In genomic region chr15:67175643-67176071, GRCh38 we compare ENCODE assay signal across 1 cellular context.
TF ChIP-seq lines count a peak whose summit lies in the region.

No MANE protein-coding gene starts in this region.

TF ChIP-seq in GM12878, 131 proteins besides CTCF, POLR2A, EP300 and RAD21 (continued from another document):
- TF ChIP-seq REST (IDR thresholded peaks at IDR 0.05; ENCODE audit: low read depth, low read length) = no peak
- 0 out of 2 replicates have a peak, but pooled peaks have one; percentile 40 for TF ChIP-seq TCF12 (IDR thresholded peaks at IDR 0.05; ENCODE audit: low read depth, low read length)
- TF ChIP-seq POLR2AphosphoS5 (IDR thresholded peaks at IDR 0.05; ENCODE audit: low read length) = no peak
- TF ChIP-seq CREB1 (IDR thresholded peaks at IDR 0.05; ENCODE audit: low read depth) = peak; percentile 44; the same call in 1 of the 2 replicates
- TF ChIP-seq PRDM15 (CRISPR knock-in tag; IDR thresholded peaks at IDR 0.05) = no peak
- peak; percentile 49; the same call in 1 of the 2 replicates for TF ChIP-seq CREM (IDR thresholded peaks at IDR 0.05; ENCODE audit: low read depth)
- peak; percentile 62 for TF ChIP-seq PKNOX1 (IDR thresholded peaks at IDR 0.05)
- TF ChIP-seq EZH2 (IDR thresholded peaks at IDR 0.05; ENCODE audit: borderline replicate concordance, control insufficient read depth, low read depth, low read length) = no peak
- TF ChIP-seq CBX5 (IDR thresholded peaks at IDR 0.05; ENCODE audit: low read depth) = no peak
- no peak for TF ChIP-seq RELB (IDR thresholded peaks at IDR 0.05; ENCODE audit: low read depth)
- TF ChIP-seq SP1 (IDR thresholded peaks at IDR 0.05; ENCODE audit: low read depth, low read length) = no peak
- TF ChIP-seq POLR2AphosphoS2 (IDR thresholded peaks at IDR 0.05; ENCODE audit: low read depth, low read length) = no peak
- TF ChIP-seq NBN (IDR thresholded peaks at IDR 0.05) = no peak
- no peak for TF ChIP-seq SREBF1 (IDR thresholded peaks at IDR 0.05; ENCODE audit: low read length)
- TF ChIP-seq STAT3 (IDR thresholded peaks at IDR 0.05; ENCODE audit: low read depth, low read length) = no peak
